Comparison of ENCODE assay signal across 17 cellular contexts in genomic region chr2:119350311-119350998, GRCh38. TPM values are rescaled to one million over a fixed set of nuclear protein-coding genes. Genes with fewer than 3 reads are reported as not detected.
DNase-seq lines count a peak whose midpoint lies in the region; ATAC-seq, FAIRE-seq and TF ChIP-seq lines count a peak whose summit lies in the region.
"Had no signal": no experiment of that assay in that cellular context is flagged by ENCODE, and none has a peak within 500 bp of the region (broad histone marks: within the 10 kb centered on the region; RNA-seq: fewer than 3 reads in every experiment).

No MANE protein-coding gene starts in this region.

- no peaks in the 10 kb centered on the region for H3K36me3 Mint-ChIP-seq in neural progenitor cell
- H3K36me3 Mint-ChIP-seq in activated naive CD4-positive, alpha-beta T cell treated with anti-CD3 and anti-CD28 coated beads, Interleukin-2, amount 50 U/mL, for 72 hours = no peaks in the 10 kb centered on the region

- H3K4me3 ChIP-seq in choroid plexus epithelial cell (ENCODE audit: low read depth, low read length) (no peak overlapping the region), neural progenitor cell (no peak overlapping the region)
- H3K4me3 ChIP-seq: adrenal gland, prostate gland, testis had no signal

- no peak overlapping the region for H3K27ac Mint-ChIP-seq in neural progenitor cell
- H3K27ac Mint-ChIP-seq in activated naive CD4-positive, alpha-beta T cell treated with anti-CD3 and anti-CD28 coated beads, Interleukin-2, amount 50 U/mL, for 72 hours = no peak overlapping the region
- H3K27ac Mint-ChIP-seq: activated CD4-positive, alpha-beta T cell treated with anti-CD3 and anti-CD28 coated beads, Interleukin-2, amount 10 ng/mL, durations not matched to agents 7 days and 5 days; activated T-cell treated with anti-CD3 and anti-CD28 coated beads, Interleukin-2, amount 50 U/mL, for 72 hours; IgD-negative memory B cell; T-helper 2 cell treated with Interferon-gamma antibody and Interleukin-4, amounts not matched to agents 5 μg/mL and 100 μg/mL, for 36 hours had no signal

- no peak for TF ChIP-seq POLR2A in GM12892 (IDR thresholded peaks at IDR 0.05; ENCODE audit: low read depth, low read length)

- no peaks in the 10 kb centered on the region for H3K9me3 Mint-ChIP-seq in neural progenitor cell
- no peaks in the 10 kb centered on the region for H3K9me3 Mint-ChIP-seq in activated naive CD4-positive, alpha-beta T cell treated with anti-CD3 and anti-CD28 coated beads, Interleukin-2, amount 50 U/mL, for 72 hours
- H3K9me3 Mint-ChIP-seq: activated CD4-positive, alpha-beta T cell treated with anti-CD3 and anti-CD28 coated beads, Interleukin-2, amount 10 ng/mL, durations not matched to agents 7 days and 5 days; activated T-cell treated with anti-CD3 and anti-CD28 coated beads, Interleukin-2, amount 50 U/mL, for 72 hours; T-helper 2 cell treated with Interferon-gamma antibody and Interleukin-4, amounts not matched to agents 5 μg/mL and 100 μg/mL, for 36 hours had no signal

- no peak overlapping the region for H3K27ac ChIP-seq in neural progenitor cell
- H3K27ac ChIP-seq: adrenal gland, testis had no signal

- H3F3A ChIP-seq in neural progenitor cell (ENCODE audit: low read depth) = peaks cover 8% of the 10 kb centered on the region

- no peaks in the 10 kb centered on the region for H3K79me2 ChIP-seq in neural progenitor cell (ENCODE audit: low read depth)

- peak overlapping the region; percentile 28 for H3K4me2 ChIP-seq in neural progenitor cell

- H3K4me1 ChIP-seq in neural progenitor cell = peaks cover 14% of the 10 kb centered on the region
- H3K4me1 ChIP-seq: adrenal gland, testis had no signal

- FAIRE-seq in GM12892 (lab: Jason Lieb, UNC) = peak; percentile 64

- H3K27me3 ChIP-seq in neural progenitor cell = no peaks in the 10 kb centered on the region
- H3K27me3 ChIP-seq: adrenal gland, testis had no signal

- H3K36me3 ChIP-seq in neural progenitor cell = no peaks in the 10 kb centered on the region
- H3K36me3 ChIP-seq: adrenal gland, prostate gland had no signal

- ATAC-seq in activated naive CD4-positive, alpha-beta T cell treated with anti-CD3 and anti-CD28 coated beads, Interleukin-2, amount 50 U/mL, for 72 hours = no peak
- ATAC-seq: activated T-cell treated with anti-CD3 and anti-CD28 coated beads, Interleukin-2, amount 50 U/mL, for 72 hours; left colon had no signal

- peaks cover 9% of the 10 kb centered on the region for H3K4me1 Mint-ChIP-seq in neural progenitor cell
- H3K4me1 Mint-ChIP-seq: activated CD4-positive, alpha-beta T cell treated with anti-CD3 and anti-CD28 coated beads, Interleukin-2, amount 10 ng/mL, durations not matched to agents 7 days and 5 days had no signal

- H3K27me3 Mint-ChIP-seq in neural progenitor cell (ENCODE audit: insufficient read depth, low read depth) = no peaks in the 10 kb centered on the region
- H3K27me3 Mint-ChIP-seq: IgD-negative memory B cell had no signal

- peak overlapping the region; percentile 71 for H2AFZ ChIP-seq in neural progenitor cell (replicated peaks)

- DNase-seq in GM12892 (ENCODE audit: insufficient read length) (no peak), MV-4-11 (lab: John Stamatoyannopoulos, UW) (peak; percentile 26), choroid plexus epithelial cell (ENCODE audit: low read depth) (no peak), neural progenitor cell (ENCODE audit: low spot score) (peak; percentile 45), NCI-H2171 treated with DMSO at 0.1 percent for 48 hours (lab: John Stamatoyannopoulos, UW) (no peak), GDM1 (lab: John Stamatoyannopoulos, UW) (no peak)
- DNase-seq in activated naive CD4-positive, alpha-beta T cell treated with anti-CD3 and anti-CD28 coated beads, Interleukin-2, amount 50 U/mL, for 72 hours (ENCODE audit: low spot score in 2 of 2) = no peak
- DNase-seq: activated CD4-positive, alpha-beta T cell treated with anti-CD3 and anti-CD28 coated beads, Interleukin-2, amount 10 ng/mL, durations not matched to agents 7 days and 5 days; activated T-cell treated with anti-CD3 and anti-CD28 coated beads, Interleukin-2, amount 50 U/mL, for 72 hours; adrenal gland; left colon; NCI-H1436 treated with DMSO at 0.1 percent for 48 hours; NCI-H748 treated with DMSO at 0.1 percent for 48 hours; testis had no signal

- H3K9ac ChIP-seq in neural progenitor cell = no peak overlapping the region

- H4K20me1 ChIP-seq in neural progenitor cell (ENCODE audit: low read depth) = no peaks in the 10 kb centered on the region

- H3K4me3 Mint-ChIP-seq in neural progenitor cell = no peak overlapping the region
- H3K4me3 Mint-ChIP-seq: activated CD4-positive, alpha-beta T cell treated with anti-CD3 and anti-CD28 coated beads, Interleukin-2, amount 10 ng/mL, durations not matched to agents 7 days and 5 days; activated T-cell treated with anti-CD3 and anti-CD28 coated beads, Interleukin-2, amount 50 U/mL, for 72 hours; T-helper 2 cell treated with Interferon-gamma antibody and Interleukin-4, amounts not matched to agents 5 μg/mL and 100 μg/mL, for 36 hours had no signal

- H3K9me3 ChIP-seq in neural progenitor cell (ENCODE audit: low read depth) = no peaks in the 10 kb centered on the region
- H3K9me3 ChIP-seq: adrenal gland, prostate gland, testis had no signal

- TF ChIP-seq CTCF in choroid plexus epithelial cell (conservative IDR thresholded peaks at IDR 0.05; ENCODE audit: low read depth, low read length) (peak; percentile 20), neural progenitor cell (IDR thresholded peaks at IDR 0.05) (peak; percentile 38)

RNA-seq across cellular contexts. Expression of gene C2orf76, which starts 16.2 kb away (rescaled TPM):
- polyA plus RNA-seq in GM12892 (2012; ENCODE audit: missing spikeins) = 19.7 TPM
- 13.4 and 16.8 TPM in 2 replicates for total RNA-seq in neural progenitor cell (ENCODE audit: low replicate concordance)
- total RNA-seq in activated naive CD4-positive, alpha-beta T cell treated with anti-CD3 and anti-CD28 coated beads, Interleukin-2, amount 50 U/mL, for 72 hours = 10 to 100 TPM in 1 of 2 donors, 1 to 10 TPM in 1; 6.1 to 31.6 TPM

RNA-seq across cellular contexts. Expression of gene DBI, which starts 16.3 kb away (rescaled TPM):
- 607 TPM for polyA plus RNA-seq in GM12892 (2012; ENCODE audit: missing spikeins)
- 158 and 238 TPM in 2 replicates for total RNA-seq in neural progenitor cell (ENCODE audit: low replicate concordance)
- 100 to 1,000 TPM in 1 of 2 donors, 10 to 100 TPM in 1; 90.8 to 131 TPM for total RNA-seq in activated naive CD4-positive, alpha-beta T cell treated with anti-CD3 and anti-CD28 coated beads, Interleukin-2, amount 50 U/mL, for 72 hours

Comparison
In these comparisons a context has a peak if more than half of its experiments do, and no peak if none do; other contexts are left out.
1. DNase-seq: peak in MV-4-11 (single experiment) and neural progenitor cell (single experiment); none in GM12892 (single experiment), choroid plexus epithelial cell (single experiment), activated naive CD4-positive, alpha-beta T cell treated with anti-CD3 and anti-CD28 coated beads, Interleukin-2, amount 50 U/mL, for 72 hours (0 of 2), NCI-H2171 treated with DMSO at 0.1 percent for 48 hours (single experiment) and GDM1 (single experiment).